In genomic region chr7:68562323-68562899, GRCh38 we compare ENCODE assay signal across 25 cellular contexts.
"Had no signal": no experiment of that assay in that cellular context is flagged by ENCODE, and none has a peak within 500 bp of the region (broad histone marks: within the 10 kb centered on the region; RNA-seq: fewer than 3 reads in every experiment).

No MANE protein-coding gene starts in this region.

- ATAC-seq: foreskin keratinocyte; gastroesophageal sphincter; heart left ventricle; left cardiac atrium; left lung; naive thymus-derived CD8-positive, alpha-beta T cell; psoas muscle; right cardiac atrium; stimulated activated memory B cell treated with anti-CD40 and anti-IgM and Interleukin-4, amounts not matched to agents 10 μg/mL and 1 μg/mL and 100 μg/mL, for 72 hours; stimulated activated naive CD8-positive, alpha-beta T cell treated with anti-CD3 and anti-CD28 coated beads, Interleukin-15, Interleukin-2, amounts not matched to agents 100 U/mL and 50 U/mL, for 24 hours had no signal

- H3K4me1 ChIP-seq: foreskin keratinocyte, gastroesophageal sphincter, heart left ventricle, left lung, psoas muscle, sigmoid colon, testis, tibial artery, upper lobe of left lung had no signal

- H3K9me3 ChIP-seq: gastroesophageal sphincter, ovary, psoas muscle, testis, tibial artery had no signal

- H3K27ac ChIP-seq: dorsolateral prefrontal cortex, foreskin keratinocyte, gastroesophageal sphincter, heart left ventricle, hepatocyte, left lung, ovary, psoas muscle, sigmoid colon, testis, tibial artery, upper lobe of left lung had no signal

- H3K36me3 ChIP-seq: gastroesophageal sphincter, heart left ventricle, left lung, ovary, sigmoid colon, tibial artery, upper lobe of left lung had no signal

- H3K4me3 ChIP-seq: dorsolateral prefrontal cortex, gastroesophageal sphincter, heart left ventricle, hepatocyte, left lung, ovary, psoas muscle, sigmoid colon, testis, tibial artery, upper lobe of left lung had no signal

- H3K27me3 ChIP-seq: foreskin keratinocyte, gastroesophageal sphincter, hepatocyte, left lung, ovary, sigmoid colon, testis, tibial artery, upper lobe of left lung had no signal

- DNase-seq: dorsolateral prefrontal cortex; effector CD4-positive, alpha-beta T cell; foreskin keratinocyte; heart left ventricle; left cardiac atrium; left lung; mesenchymal stem cell; naive thymus-derived CD8-positive, alpha-beta T cell; nephron progenitor cell; nucleus accumbens; ovary; posterior cingulate gyrus; psoas muscle; right cardiac atrium; sigmoid colon; stimulated activated CD4-positive, alpha-beta T cell treated with anti-CD3 and anti-CD28 coated beads, Interleukin-2, amount 100 ng/mL, for 24 hours; stimulated activated CD4-positive, alpha-beta T cell treated with anti-CD3 and anti-CD28 coated beads, Interleukin-4, amount 100 ng/mL, for 4 hours; stimulated activated naive CD8-positive, alpha-beta T cell treated with anti-CD3 and anti-CD28 coated beads, Interleukin-15, Interleukin-2, amounts not matched to agents 100 U/mL and 50 U/mL, for 24 hours; substantia nigra; testis; tibial artery; upper lobe of left lung had no signal
